ENCODE assay signal across 19 cellular contexts in the genomic region with DNA sequence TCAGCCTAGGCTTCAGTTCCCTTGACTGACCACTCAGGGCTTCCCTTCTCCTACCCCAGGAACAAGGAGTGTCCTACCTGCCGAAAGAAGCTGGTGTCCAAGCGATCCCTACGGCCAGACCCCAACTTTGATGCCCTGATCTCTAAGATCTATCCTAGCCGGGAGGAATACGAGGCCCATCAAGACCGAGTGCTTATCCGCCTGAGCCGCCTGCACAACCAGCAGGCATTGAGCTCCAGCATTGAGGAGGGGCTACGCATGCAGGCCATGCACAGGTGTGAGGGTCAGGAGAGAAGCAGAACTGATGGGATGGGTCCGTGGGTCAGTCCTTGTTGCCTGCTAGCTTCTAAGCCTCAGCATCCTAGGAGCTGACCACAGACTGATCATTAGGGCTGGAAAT. TPM values are rescaled to one million over a fixed set of nuclear protein-coding genes. Genes with fewer than 3 reads are reported as not detected.
DNase-seq lines count a peak whose midpoint lies in the region; ATAC-seq and TF ChIP-seq lines count a peak whose summit lies in the region.
"Had no signal": no experiment of that assay in that cellular context is flagged by ENCODE, and none has a peak within 500 bp of the region (broad histone marks: within the 10 kb centered on the region; RNA-seq: fewer than 3 reads in every experiment).

No MANE protein-coding gene starts in this region.

- peaks cover 7% of the 10 kb centered on the region for H3K27me3 Mint-ChIP-seq in stimulated activated naive CD8-positive, alpha-beta T cell treated with anti-CD3 and anti-CD28 coated beads, Interleukin-15, Interleukin-2, amounts not matched to agents 100 ng/mL and 50 ng/mL, for 24 hours
- peaks cover 10% of the 10 kb centered on the region for H3K27me3 Mint-ChIP-seq in stimulated activated naive CD8-positive, alpha-beta T cell treated with anti-CD3 and anti-CD28 coated beads, Interleukin-15, amount 100 ng/mL, for 72 hours
- peaks cover 59% of the 10 kb centered on the region for H3K27me3 Mint-ChIP-seq in WTC11 (ENCODE audit: low read depth)

- no peak overlapping the region for H3K27ac Mint-ChIP-seq in stimulated activated naive CD8-positive, alpha-beta T cell treated with anti-CD3 and anti-CD28 coated beads, Interleukin-15, Interleukin-2, amounts not matched to agents 100 ng/mL and 50 ng/mL, for 24 hours
- H3K27ac Mint-ChIP-seq in stimulated activated naive CD8-positive, alpha-beta T cell treated with anti-CD3 and anti-CD28 coated beads, Interleukin-15, amount 100 ng/mL, for 72 hours, result peak overlapping the region in 1 of 2 donors; percentile 10
- no peak overlapping the region for H3K27ac Mint-ChIP-seq in WTC11

- no peaks in the 10 kb centered on the region for H3K9me3 Mint-ChIP-seq in stimulated activated naive CD8-positive, alpha-beta T cell treated with anti-CD3 and anti-CD28 coated beads, Interleukin-15, Interleukin-2, amounts not matched to agents 100 ng/mL and 50 ng/mL, for 24 hours
- no peaks in the 10 kb centered on the region for H3K9me3 Mint-ChIP-seq in stimulated activated naive CD8-positive, alpha-beta T cell treated with anti-CD3 and anti-CD28 coated beads, Interleukin-15, amount 100 ng/mL, for 72 hours
- H3K9me3 Mint-ChIP-seq in WTC11, result no peaks in the 10 kb centered on the region

- no peak for ATAC-seq in stimulated activated naive CD8-positive, alpha-beta T cell treated with anti-CD3 and anti-CD28 coated beads, Interleukin-15, amount 100 ng/mL, for 72 hours
- ATAC-seq in WTC11 (no peak), Right ventricle myocardium inferior (no peak)
- ATAC-seq: left lung had no signal

- no peak for TF ChIP-seq CTCF in WTC11 (IDR thresholded peaks at IDR 0.05)

- CTCF ChIA-PET in WTC11 (lab: Charles Lee), result interaction anchor here (2.1 to 5.7 kb wide), 2 partner anchors 12 to 39 kb away, joined by 10 to 83 read pairs; no protein-coding TSS in a partner anchor

- H3K36me3 Mint-ChIP-seq in stimulated activated naive CD8-positive, alpha-beta T cell treated with anti-CD3 and anti-CD28 coated beads, Interleukin-15, Interleukin-2, amounts not matched to agents 100 ng/mL and 50 ng/mL, for 24 hours (ENCODE audit: low read depth), result peaks cover 25% of the 10 kb centered on the region
- H3K36me3 Mint-ChIP-seq in WTC11, result peaks cover 12% of the 10 kb centered on the region

- no peak for DNase-seq in stimulated activated naive CD8-positive, alpha-beta T cell treated with anti-CD3 and anti-CD28 coated beads, Interleukin-15, amount 100 ng/mL, for 72 hours
- DNase-seq in WTC11 (ENCODE audit: low spot score) (no peak), hepatic stellate cell (ENCODE audit: low spot score) (peak; percentile 3), cerebellar nuclear complex (lab: John Stamatoyannopoulos, UW) (no peak), NCI-H187 (lab: John Stamatoyannopoulos, UW) (no peak), Right ventricle myocardium inferior (ENCODE audit: missing footprints) (no peak), cerebellar cortex (ENCODE audit: low spot score) (no peak)
- DNase-seq: activated CD4-positive, alpha-beta T cell treated with anti-CD3 and anti-CD28 coated beads for 1 hour; cortex of kidney; foreskin melanocyte; GF-D8; KBM-7; left lung; NCI-H1092 treated with DMSO at 0.1 percent for 48 hours; NCI-H524 treated with DMSO at 0.1 percent for 48 hours; SHP77 treated with DMSO at 0.1 percent for 48 hours; stimulated activated CD4-positive, alpha-beta T cell treated with anti-CD3 and anti-CD28 coated beads, Interleukin-4, amount 100 ng/mL, for 1 hour; T-helper 9 cell had no signal

- POLR2A ChIA-PET in WTC11 (lab: Charles Lee), result interaction anchor here (1.8 kb wide), 1 partner anchor 62 kb away, joined by 5 read pairs; a partner anchor contains a TSS

- intact Hi-C loops in Right ventricle myocardium inferior (cut with DNase I), result loop anchor here (2.0 to 10.0 kb wide), 2 partner anchors 39 to 1015 kb away; a partner anchor contains a TSS

- H3K4me3 Mint-ChIP-seq in stimulated activated naive CD8-positive, alpha-beta T cell treated with anti-CD3 and anti-CD28 coated beads, Interleukin-15, Interleukin-2, amounts not matched to agents 100 ng/mL and 50 ng/mL, for 24 hours, result peak overlapping the region; percentile 87
- H3K4me3 Mint-ChIP-seq in stimulated activated naive CD8-positive, alpha-beta T cell treated with anti-CD3 and anti-CD28 coated beads, Interleukin-15, amount 100 ng/mL, for 72 hours, result no peak overlapping the region
- H3K4me3 Mint-ChIP-seq in WTC11, result peak overlapping the region; percentile 77; the same call in 1 of the 2 replicates

- H3K4me1 Mint-ChIP-seq in stimulated activated naive CD8-positive, alpha-beta T cell treated with anti-CD3 and anti-CD28 coated beads, Interleukin-15, Interleukin-2, amounts not matched to agents 100 ng/mL and 50 ng/mL, for 24 hours (ENCODE audit: low read depth), result peaks cover 60% of the 10 kb centered on the region
- peaks cover 83% of the 10 kb centered on the region for H3K4me1 Mint-ChIP-seq in stimulated activated naive CD8-positive, alpha-beta T cell treated with anti-CD3 and anti-CD28 coated beads, Interleukin-15, amount 100 ng/mL, for 72 hours
- peaks cover 51% of the 10 kb centered on the region for H3K4me1 Mint-ChIP-seq in WTC11

TF ChIP-seq in WTC11, 78 proteins besides CTCF, POLR2A, EP300 and RAD21:
- TF ChIP-seq NR3C1 (CRISPR knock-in tag; conservative IDR thresholded peaks at IDR 0.05; ENCODE audit: low read depth), result no peak

RNA-seq across cellular contexts. Expression of a gene that starts 1.6 kb away (rescaled TPM):
- total RNA-seq in WTC11 (2021), result 26.6 to 30.2 TPM (median 27.8 TPM) in 3 replicates
- total RNA-seq in Right ventricle myocardium inferior, result 27.7 TPM

RNA-seq across cellular contexts. Expression of a gene that starts 5.4 kb away (rescaled TPM):
- total RNA-seq in WTC11 (2021) (7.3 to 8.1 TPM (median 7.7 TPM) in 3 replicates), Right ventricle myocardium inferior (25.0 TPM)

RNA-seq across cellular contexts. Expression of a gene that starts 9.2 kb away (rescaled TPM):
- total RNA-seq in WTC11 (2021) (131 to 163 TPM (median 134 TPM) in 3 replicates), Right ventricle myocardium inferior (55.4 TPM)

RNA-seq across cellular contexts. Expression of a gene that starts 9.4 kb away (rescaled TPM):
- total RNA-seq in WTC11 (2021) (21.5 to 24.5 TPM (median 23.3 TPM) in 3 replicates), Right ventricle myocardium inferior (39.3 TPM)

RNA-seq across cellular contexts. Expression of a gene that starts 17.6 kb away (rescaled TPM):
- total RNA-seq in WTC11 (2021), result 3.0 to 4.4 TPM (median 3.7 TPM) in 3 replicates
- total RNA-seq in Right ventricle myocardium inferior, result 1.1 TPM

Comparison
In these comparisons a context has a peak if more than half of its experiments do, and no peak if none do; other contexts are left out.
1. H3K4me3 Mint-ChIP-seq: peak in stimulated activated naive CD8-positive, alpha-beta T cell treated with anti-CD3 and anti-CD28 coated beads, Interleukin-15, Interleukin-2, amounts not matched to agents 100 ng/mL and 50 ng/mL, for 24 hours (single experiment) and WTC11 (single experiment); none in stimulated activated naive CD8-positive, alpha-beta T cell treated with anti-CD3 and anti-CD28 coated beads, Interleukin-15, amount 100 ng/mL, for 72 hours (0 of 2).